Comparison of ENCODE assay signal across 11 cellular contexts in the genomic region with DNA sequence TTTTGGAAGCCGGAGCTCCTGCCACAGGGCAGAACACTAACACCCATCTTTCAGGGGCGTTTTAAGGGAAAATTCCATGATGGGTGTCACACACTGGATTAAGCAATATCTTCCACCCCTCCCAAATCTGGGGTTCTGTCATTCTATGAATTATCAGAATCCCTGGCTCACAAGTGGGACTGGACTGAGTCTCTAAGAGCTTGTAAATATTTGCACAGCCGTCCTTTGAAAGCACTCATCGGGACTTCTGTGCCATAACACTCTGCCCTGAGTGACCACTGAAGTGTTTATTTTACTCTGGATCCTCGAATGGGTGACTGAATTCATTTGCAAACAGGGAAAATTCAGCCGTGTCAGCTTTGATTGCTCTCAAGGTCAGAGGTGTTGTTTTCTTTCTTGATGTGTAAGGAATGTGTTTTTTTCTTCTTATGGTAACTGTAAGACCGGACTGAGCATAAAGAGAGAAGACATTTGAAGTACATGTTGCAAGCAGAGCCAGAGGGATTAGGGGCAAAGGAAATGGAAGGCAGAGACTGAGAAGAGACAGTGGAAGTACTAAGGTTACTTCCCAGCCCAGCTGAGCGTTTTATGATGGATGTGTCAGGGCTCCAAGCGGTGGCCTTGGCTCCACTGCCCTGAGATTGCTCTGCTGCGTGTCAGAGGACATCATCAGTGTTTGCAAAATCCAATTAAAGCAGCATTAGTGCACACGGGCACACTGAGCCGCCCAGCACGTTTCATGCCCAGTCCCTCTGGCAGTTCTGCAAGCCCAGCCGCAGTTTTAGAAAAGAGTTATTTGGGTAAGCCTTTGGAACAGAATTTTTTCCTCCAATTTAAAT. TPM values are rescaled to one million over a fixed set of nuclear protein-coding genes. Genes with fewer than 3 reads are reported as not detected.
DNase-seq lines count a peak whose midpoint lies in the region; ATAC-seq and TF ChIP-seq lines count a peak whose summit lies in the region.
"Had no signal": no experiment of that assay in that cellular context is flagged by ENCODE, and none has a peak within 500 bp of the region (broad histone marks: within the 10 kb centered on the region; RNA-seq: fewer than 3 reads in every experiment).

No MANE protein-coding gene starts in this region.

- no peak for ATAC-seq in aorta (ENCODE audit: low FRiP score)
- ATAC-seq: activated T-helper 17 cell treated with anti-CD3 and anti-CD28 coated beads, Interleukin-2, amount 50 U/mL, for 72 hours had no signal

- H3K4me1 ChIP-seq in aorta (ENCODE audit: control insufficient read depth in 1 of 2, insufficient read depth in 2 of 2, low read length in 2 of 2), result no peaks in the 10 kb centered on the region

- WGBS in aorta, 2 donors, result 6 to 9% methylated on average over 14 of the region's 14 CpGs

- DNase-seq in EL (peak; percentile 18), NCI-H510A treated with DMSO at 0.1 percent for 48 hours (lab: John Stamatoyannopoulos, UW) (peak; percentile 91), fibroblast of villous mesenchyme (ENCODE audit: low read depth) (peak; percentile 48), retina (peak; percentile 67), anterior cingulate cortex (lab: John Stamatoyannopoulos, UW) (no peak), aorta (no peak), activated T-cell treated with anti-CD3 and anti-CD28 coated beads for 4 hours (no peak), Kasumi-1 (lab: John Stamatoyannopoulos, UW) (no peak)
- DNase-seq: occipital lobe had no signal

- H3K4me3 ChIP-seq in fibroblast of villous mesenchyme (ENCODE audit: low read depth, low read length), result peak overlapping the region; percentile 25
- no peak overlapping the region for H3K4me3 ChIP-seq in aorta (ENCODE audit: low read length in 2 of 2)

- H3K27me3 ChIP-seq in aorta (ENCODE audit: control insufficient read depth in 1 of 2, insufficient read depth in 2 of 2, low read length in 1 of 2), result no peaks in the 10 kb centered on the region

- intact Hi-C loops in aorta (cut with DNase I), result no loop called here

- H3K9me3 ChIP-seq in aorta (ENCODE audit: control insufficient read depth, low read length), result peaks cover 6% of the 10 kb centered on the region

- no peak overlapping the region for H3K27ac ChIP-seq in aorta (ENCODE audit: low read depth in 1 of 2, low read length in 2 of 2)

- TF ChIP-seq CTCF in fibroblast of villous mesenchyme (IDR thresholded peaks at IDR 0.05; ENCODE audit: insufficient read depth, low read depth, low read length), result no peak

- H3K36me3 ChIP-seq in aorta (ENCODE audit: control insufficient read depth in 1 of 2, insufficient read depth in 2 of 2, low read length in 1 of 2), result no peaks in the 10 kb centered on the region

RNA-seq across cellular contexts. Expression of gene GTPBP4, which starts 17.7 kb away (rescaled TPM):
- total RNA-seq in fibroblast of villous mesenchyme (35.4 and 38.9 TPM in 2 replicates), aorta (10 to 100 TPM; 29.2 to 46.9 TPM)
- polyA plus RNA-seq in aorta, result 10 to 100 TPM; 21.6 to 24.7 TPM

RNA-seq across cellular contexts. Expression of gene LARP4B, which starts 39.0 kb away (rescaled TPM):
- 49.0 and 57.4 TPM in 2 replicates for total RNA-seq in fibroblast of villous mesenchyme
- total RNA-seq in aorta, result 10 to 100 TPM; 73.2 to 82.4 TPM
- 10 to 100 TPM in 1 of 2 donors, 1 to 10 TPM in 1; 8.1 to 12.3 TPM for polyA plus RNA-seq in aorta

RNA-seq across cellular contexts. Expression of gene IDI2, which starts 55.1 kb away (rescaled TPM):
- total RNA-seq in fibroblast of villous mesenchyme (not detected in 2 replicates), aorta (not detected)
- under 1 TPM in 1 of 2 donors, not detected in 1; 0.10 TPM for polyA plus RNA-seq in aorta
- total RNA-seq: occipital lobe, subcutaneous adipose tissue had no signal

Comparison
In these comparisons a context has a peak if more than half of its experiments do, and no peak if none do; other contexts are left out.
1. DNase-seq: peak in EL (single experiment), NCI-H510A treated with DMSO at 0.1 percent for 48 hours (single experiment), fibroblast of villous mesenchyme (single experiment) and retina (single experiment); none in anterior cingulate cortex (0 of 58), aorta (0 of 2), activated T-cell treated with anti-CD3 and anti-CD28 coated beads for 4 hours (single experiment) and Kasumi-1 (0 of 2).